ENCODE assay signal across 12 cellular contexts in genomic region chr10:15013530-15013929, GRCh38. TPM values are rescaled to one million over a fixed set of nuclear protein-coding genes. Genes with fewer than 3 reads are reported as not detected.
DNase-seq lines count a peak whose midpoint lies in the region; ATAC-seq and TF ChIP-seq lines count a peak whose summit lies in the region.
"Not testable (repeated sequence)": the region's sequence is repeated elsewhere in the genome, so short reads cannot be mapped to it uniquely, and the experiment has no call there.
"Had no signal": no experiment of that assay in that cellular context is flagged by ENCODE, and none has a peak within 500 bp of the region (broad histone marks: within the 10 kb centered on the region; RNA-seq: fewer than 3 reads in every experiment).

No MANE protein-coding gene starts in this region.

- CTCF ChIA-PET in Caco-2 (lab: Charles Lee), result interaction anchor here (1.4 kb wide), 1 partner anchor 22 kb away, joined by 3 read pairs; no protein-coding TSS in a partner anchor

- H3K4me1 ChIP-seq in Caco-2 (peaks cover 24% of the 10 kb centered on the region), neuronal stem cell (ENCODE audit: control insufficient read depth in 2 of 2, insufficient read depth in 1 of 2, low read depth in 1 of 2, low read length in 2 of 2) (peaks cover 0 to 12% of the 10 kb centered on the region in 2 donors)
- H3K4me1 ChIP-seq in RWPE2 (ENCODE audit: insufficient read depth, poor library complexity, severe bottlenecking); stomach: not testable (repeated sequence)

- H3K79me1 ChIP-seq in neuronal stem cell (ENCODE audit: low read depth, low read length), result not testable (repeated sequence)

- not testable (repeated sequence) for H3K9ac ChIP-seq in neuronal stem cell (ENCODE audit: low read depth, low read length, poor library complexity)

- not testable (repeated sequence) for H3K4me3 ChIP-seq in Caco-2 (ENCODE audit: low read depth, low read length); RWPE2 (ENCODE audit: severe bottlenecking); epithelial cell of esophagus (ENCODE audit: low read length); kidney epithelial cell (ENCODE audit: low read depth, low read length); neuronal stem cell (ENCODE audit: low read length in 2 of 2); stomach

- peak; percentile 98 for ATAC-seq in RWPE2 (ENCODE audit: low read depth)

- not testable (repeated sequence) for H2BK12ac ChIP-seq in neuronal stem cell (ENCODE audit: low read length)

- H4K91ac ChIP-seq in neuronal stem cell (ENCODE audit: low read depth, low read length, poor library complexity), result not testable (repeated sequence)

- H3K23ac ChIP-seq in neuronal stem cell (ENCODE audit: low read depth, low read length, poor library complexity), result not testable (repeated sequence)

- H3K18ac ChIP-seq in neuronal stem cell (ENCODE audit: low read length), result not testable (repeated sequence)

- not testable (repeated sequence) for BruUV-seq in Caco-2 (replicated peaks; lab: Mats Ljungman, UMichigan)

- not testable (repeated sequence) for H4K8ac ChIP-seq in neuronal stem cell (ENCODE audit: low read depth, low read length)

- not testable (repeated sequence) for H3K9me3 ChIP-seq in Caco-2; RWPE2 (ENCODE audit: severe bottlenecking); neuronal stem cell (replicated peaks in 1 of 2; ENCODE audit: control insufficient read depth in 2 of 2, insufficient read depth in 1 of 2, low read depth in 1 of 2, low read length in 2 of 2); stomach

- intact Hi-C loops in Caco-2 (cut with micrococcal nuclease; ENCODE audit: unreplicated experiment); stomach (cut with DNase I; ENCODE audit: low total_unique reads): not testable (repeated sequence)

- H3K36me3 Mint-ChIP-seq in Caco-2 (ENCODE audit: insufficient read depth, unreplicated experiment), result not testable (repeated sequence)

- H2BK15ac ChIP-seq in neuronal stem cell (ENCODE audit: low read length), result not testable (repeated sequence)

- H3K4ac ChIP-seq in neuronal stem cell (ENCODE audit: low read length), result not testable (repeated sequence)

- H3K9me3 Mint-ChIP-seq in Caco-2 (ENCODE audit: unreplicated experiment), result not testable (repeated sequence)

- not testable (repeated sequence) for TF ChIP-seq EP300 in stomach (IDR thresholded peaks at IDR 0.05)

- H3K4me2 ChIP-seq in neuronal stem cell (ENCODE audit: insufficient read depth, low read length, poor library complexity, severe bottlenecking), result not testable (repeated sequence)

- H3K27ac ChIP-seq in RWPE2 (ENCODE audit: poor library complexity, severe bottlenecking); neuronal stem cell (replicated peaks; ENCODE audit: low read length); stomach: not testable (repeated sequence)

- H3K27me3 Mint-ChIP-seq in Caco-2 (ENCODE audit: insufficient read depth, unreplicated experiment), result not testable (repeated sequence)

- not testable (repeated sequence) for TF ChIP-seq CTCF in Caco-2 (IDR thresholded peaks at IDR 0.05; ENCODE audit: insufficient read depth in 1 of 2, low read depth in 1 of 2, low read length in 1 of 2, severe bottlenecking in 1 of 2, unreplicated experiment in 1 of 2); epithelial cell of esophagus (IDR thresholded peaks at IDR 0.05; ENCODE audit: insufficient read depth, low read depth, low read length, missing control alignments); kidney epithelial cell (IDR thresholded peaks at IDR 0.05; ENCODE audit: insufficient read depth, low read length, poor library complexity, severe bottlenecking); stomach (IDR thresholded peaks at IDR 0.05)
- peak; percentile 7 for TF ChIP-seq CTCF in RWPE2 (IDR thresholded peaks at IDR 0.05; ENCODE audit: poor library complexity, severe bottlenecking)

- H3K4me1 Mint-ChIP-seq in Caco-2 (ENCODE audit: low read depth, unreplicated experiment), result peaks cover 16% of the 10 kb centered on the region

- not testable (repeated sequence) for H2BK5ac ChIP-seq in neuronal stem cell (ENCODE audit: low read length)

- H3K27me3 ChIP-seq in Caco-2 (replicated peaks; ENCODE audit: control insufficient read depth, insufficient read depth, low read length); RWPE2 (ENCODE audit: insufficient read depth, poor library complexity, severe bottlenecking); kidney epithelial cell (ENCODE audit: control insufficient read depth, insufficient read depth, low read length); neuronal stem cell (ENCODE audit: control insufficient read depth in 3 of 3, insufficient read depth in 3 of 3, low read depth in 1 of 3, low read length in 3 of 3); stomach: not testable (repeated sequence)

- not testable (repeated sequence) for TF ChIP-seq POLR2A in stomach (IDR thresholded peaks at IDR 0.05)

- POLR2A ChIA-PET in Caco-2 (lab: Charles Lee), result not testable (repeated sequence)

- H3K27ac Mint-ChIP-seq in Caco-2 (ENCODE audit: unreplicated experiment), result not testable (repeated sequence)

- not testable (repeated sequence) for H3K36me3 ChIP-seq in Caco-2 (ENCODE audit: control insufficient read depth, insufficient read depth, low read length); RWPE2 (ENCODE audit: low read depth); kidney epithelial cell (ENCODE audit: control insufficient read depth, insufficient read depth, low read length); neuronal stem cell (replicated peaks in 1 of 2; ENCODE audit: control insufficient read depth in 2 of 2, insufficient read depth in 2 of 2, low read length in 2 of 2); stomach

- H3K14ac ChIP-seq in neuronal stem cell (ENCODE audit: low read length), result not testable (repeated sequence)

- not testable (repeated sequence) for H2AFZ ChIP-seq in neuronal stem cell (ENCODE audit: low read length)

- peak overlapping the region; percentile 79 for H2AK5ac ChIP-seq in neuronal stem cell (ENCODE audit: low read depth, low read length)

- DNase-seq in Caco-2, result peak; percentile 49 to 53
- DNase-seq in HT-29 (ENCODE audit: low spot score), result peak; percentile 60
- DNase-seq in NCI-H510A (lab: John Stamatoyannopoulos, UW), result peak; percentile 29
- peak; percentile 91 for DNase-seq in RWPE2 (ENCODE audit: low spot score)
- DNase-seq in epithelial cell of esophagus (ENCODE audit: low read depth), result peak; percentile 98
- DNase-seq in kidney epithelial cell (ENCODE audit: low read depth), result peak; percentile 2
- not testable (repeated sequence) for DNase-seq in neuronal stem cell (ENCODE audit: low spot score)
- peak; percentile 63 for DNase-seq in stomach

- WGBS in neuronal stem cell (ENCODE audit: extremely low coverage in 2 of 2, insufficient read length in 2 of 2, insufficient replicate concordance in 1 of 2), 2 donors, result no CpG with 5 or more reads among the region's 5 CpGs
- whole genome bisulfite sequencing in stomach, 5 donors, result 19 to 52% (median 38%) methylated on average over 5 of the region's 5 CpGs

- H2BK120ac ChIP-seq in neuronal stem cell (ENCODE audit: low read depth, low read length), result not testable (repeated sequence)

- H3K4me3 Mint-ChIP-seq in Caco-2 (ENCODE audit: unreplicated experiment), result not testable (repeated sequence)

RNA-seq across cellular contexts. Expression of gene OLAH, which starts 30.2 kb away (rescaled TPM):
- total RNA-seq in Caco-2 (2022), result not detected in 2 replicates
- total RNA-seq in HT-29 (2014; rRNA removed; shearing (Covaris generic)), result not detected in 2 replicates
- total RNA-seq in kidney epithelial cell, result 8.4 TPM in 2 replicates
- not detected for polyA plus RNA-seq in neuronal stem cell (2013, experiment 1 of 2)
- polyA plus RNA-seq in neuronal stem cell (2013, experiment 2 of 2), result not detected
- not detected for total RNA-seq in stomach
- 1 to 10 TPM in 1 of 3 donors, under 1 TPM in 1, not detected in 1; 0.53 to 1.6 TPM for polyA plus RNA-seq in stomach
- total RNA-seq: HT1080, SK-MEL-5 had no signal
- polyA plus RNA-seq: CD14-positive monocyte had no signal

RNA-seq across cellular contexts. Expression of gene MEIG1, which starts 54.3 kb away (rescaled TPM):
- not detected in 2 replicates for total RNA-seq in Caco-2 (2022)
- total RNA-seq in HT-29 (2014; rRNA removed; shearing (Covaris generic)), result not detected in 2 replicates
- total RNA-seq in kidney epithelial cell, result 1.5 TPM in 1 of 2 replicates, not detected in the other
- polyA plus RNA-seq in neuronal stem cell (2013, experiment 1 of 2), result 1.8 TPM
- 1.8 TPM for polyA plus RNA-seq in neuronal stem cell (2013, experiment 2 of 2)
- not detected for total RNA-seq in stomach
- polyA plus RNA-seq in stomach, result under 1 TPM in 1 of 3 donors, not detected in 2; 0.58 TPM
- total RNA-seq: HT1080, NCI-H460, SK-MEL-5 had no signal

RNA-seq across cellular contexts. Expression of gene DCLRE1C, which starts 59.6 kb away (rescaled TPM):
- total RNA-seq in Caco-2 (2022), result 23.7 and 25.8 TPM in 2 replicates
- 6.7 and 8.6 TPM in 2 replicates for total RNA-seq in HT-29 (2014; rRNA removed; shearing (Covaris generic))
- total RNA-seq in kidney epithelial cell, result 10.3 and 12.2 TPM in 2 replicates
- 3.3 TPM for polyA plus RNA-seq in neuronal stem cell (2013, experiment 1 of 2)
- polyA plus RNA-seq in neuronal stem cell (2013, experiment 2 of 2), result 7.7 TPM
- total RNA-seq in stomach, result 10 to 100 TPM in 4 of 5 donors, 1 to 10 TPM in 1; 4.1 to 27.4 (median 12.3) TPM
- 1 to 10 TPM; 3.1 to 4.3 (median 3.3) TPM for polyA plus RNA-seq in stomach
